12 cellular contexts compared by ENCODE assay signal in the genomic region with DNA sequence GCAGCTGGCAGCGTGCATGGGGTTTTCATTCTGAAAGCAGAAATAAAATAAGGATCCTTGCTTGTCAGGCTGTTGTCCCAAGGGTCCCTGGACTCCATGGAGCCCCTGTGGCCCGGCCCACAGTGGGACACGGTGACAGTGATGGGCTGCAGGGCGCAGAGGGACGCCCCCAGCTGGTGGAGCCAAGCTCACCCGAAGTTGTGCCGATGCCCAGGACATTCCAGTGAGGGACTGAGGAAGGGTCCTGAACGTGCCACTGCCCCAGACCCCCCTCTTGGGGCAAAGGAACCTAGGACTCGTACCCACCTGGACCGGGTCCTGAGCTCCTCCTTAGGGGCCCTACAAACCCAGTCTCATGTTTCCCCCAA. TPM values are rescaled to one million over a fixed set of nuclear protein-coding genes. Genes with fewer than 3 reads are reported as not detected.
A peak's percentile ranks its signal among the peaks of the same experiment; 100 is the strongest.
DNase-seq lines count a peak whose midpoint lies in the region; ATAC-seq and TF ChIP-seq lines count a peak whose summit lies in the region.
"Had no signal": no experiment of that assay in that cellular context is flagged by ENCODE, and none has a peak within 500 bp of the region (broad histone marks: within the 10 kb centered on the region; RNA-seq: fewer than 3 reads in every experiment).

No MANE protein-coding gene starts in this region.

- H3K27ac ChIP-seq in caudate nucleus (ENCODE audit: low read depth, low read length) (peak overlapping the region; percentile 63), muscle layer of duodenum (ENCODE audit: low read length) (peak overlapping the region; percentile 39), transverse colon (peak overlapping the region; percentile 42 to 80 (median 60))
- H3K27ac ChIP-seq: neural progenitor cell had no signal

- no peak for TF ChIP-seq CTCF in transverse colon (IDR thresholded peaks at IDR 0.05)

- H3K9me3 ChIP-seq in muscle layer of duodenum (ENCODE audit: control insufficient read depth in 1 of 2, low read length in 2 of 2) (no peaks in the 10 kb centered on the region), transverse colon (no peaks in the 10 kb centered on the region)
- H3K9me3 ChIP-seq: uterus had no signal

- H3K27me3 Mint-ChIP-seq in activated naive CD8-positive, alpha-beta T cell treated with anti-CD3 and anti-CD28 coated beads, Interleukin-2, amount 10 ng/mL, durations not matched to agents 7 days and 5 days: no peaks in the 10 kb centered on the region
- H3K27me3 Mint-ChIP-seq in activated naive CD8-positive, alpha-beta T cell treated with anti-CD3 and anti-CD28 coated beads for 36 hours: no peaks in the 10 kb centered on the region

- H3K36me3 Mint-ChIP-seq in activated naive CD8-positive, alpha-beta T cell treated with anti-CD3 and anti-CD28 coated beads, Interleukin-2, amount 10 ng/mL, durations not matched to agents 7 days and 5 days: peaks cover 40% of the 10 kb centered on the region
- peaks cover 18% of the 10 kb centered on the region for H3K36me3 Mint-ChIP-seq in activated naive CD8-positive, alpha-beta T cell treated with anti-CD3 and anti-CD28 coated beads for 36 hours

- 87% methylated on average over 10 of the region's 10 CpGs; no CpG with 5 or more reads in 1 of the 2 donors for WGBS in transverse colon (ENCODE audit: low coverage in 1 of 2), 2 donors

- H3K4me1 ChIP-seq in muscle layer of duodenum (ENCODE audit: control insufficient read depth in 1 of 2, insufficient read depth in 2 of 2, low read length in 2 of 2) (peaks cover 0 to 44% of the 10 kb centered on the region in 2 donors), transverse colon (peaks cover 19 to 42% (median 26%) of the 10 kb centered on the region in 4 donors)

- in situ Hi-C loops in transverse colon (cut with MboI; ENCODE audit: low pct_ligation_motif_present in 1 of 4, low pct_unique_long_range_greater_than_20kb in 1 of 4, low sequenced_read_pairs in 3 of 4): no loop called here

- peak overlapping the region; percentile 33 for H3K4me3 Mint-ChIP-seq in activated naive CD8-positive, alpha-beta T cell treated with anti-CD3 and anti-CD28 coated beads, Interleukin-2, amount 10 ng/mL, durations not matched to agents 7 days and 5 days
- no peak overlapping the region for H3K4me3 Mint-ChIP-seq in activated naive CD8-positive, alpha-beta T cell treated with anti-CD3 and anti-CD28 coated beads for 36 hours
- H3K4me3 Mint-ChIP-seq: neural progenitor cell had no signal

- peak overlapping the region; percentile 71 for H3K27ac Mint-ChIP-seq in activated naive CD8-positive, alpha-beta T cell treated with anti-CD3 and anti-CD28 coated beads, Interleukin-2, amount 10 ng/mL, durations not matched to agents 7 days and 5 days
- no peak overlapping the region for H3K27ac Mint-ChIP-seq in activated naive CD8-positive, alpha-beta T cell treated with anti-CD3 and anti-CD28 coated beads for 36 hours
- H3K27ac Mint-ChIP-seq: neural progenitor cell had no signal

- no peaks in the 10 kb centered on the region for H3K9me3 Mint-ChIP-seq in activated naive CD8-positive, alpha-beta T cell treated with anti-CD3 and anti-CD28 coated beads, Interleukin-2, amount 10 ng/mL, durations not matched to agents 7 days and 5 days
- no peaks in the 10 kb centered on the region for H3K9me3 Mint-ChIP-seq in activated naive CD8-positive, alpha-beta T cell treated with anti-CD3 and anti-CD28 coated beads for 36 hours
- H3K9me3 Mint-ChIP-seq: neural progenitor cell had no signal

- no peak for TF ChIP-seq POLR2A in transverse colon (IDR thresholded peaks at IDR 0.05)

- POLR2A ChIA-PET in activated naive CD8-positive, alpha-beta T cell treated with anti-CD3 and anti-CD28 coated beads, Interleukin-2, amount 10 ng/mL, durations not matched to agents 7 days and 5 days (lab: Charles Lee): interaction anchor here (1.1 to 3.8 kb wide), 4 partner anchors 14 to 73 kb away, joined by 3 to 26 read pairs (median 4); no protein-coding TSS in a partner anchor

- no peak for DNase-seq in activated naive CD8-positive, alpha-beta T cell treated with anti-CD3 and anti-CD28 coated beads, Interleukin-2, amount 10 ng/mL, durations not matched to agents 7 days and 5 days
- DNase-seq in activated naive CD8-positive, alpha-beta T cell treated with anti-CD3 and anti-CD28 coated beads for 36 hours: no peak
- no peak for DNase-seq in caudate nucleus (lab: John Stamatoyannopoulos, UW)
- DNase-seq in transverse colon: no peak
- no peak for DNase-seq in CD1c-positive myeloid dendritic cell (ENCODE audit: extremely low spot score)
- DNase-seq in NCI-H345 treated with DMSO at 0.1 percent for 48 hours (lab: John Stamatoyannopoulos, UW; ENCODE audit: unreplicated experiment): no peak
- DNase-seq: NCI-H226, small intestine, uterus had no signal

- H3K36me3 ChIP-seq in muscle layer of duodenum (ENCODE audit: control insufficient read depth in 1 of 2, insufficient read depth in 2 of 2, low read length in 2 of 2) (peaks cover 5 to 17% of the 10 kb centered on the region in 2 donors), transverse colon (no peaks in the 10 kb centered on the region)
- H3K36me3 ChIP-seq: neural progenitor cell, uterus had no signal

- intact Hi-C loops in transverse colon (cut with DNase I; ENCODE audit: low total_unique reads): no loop called here

- no peak for ATAC-seq in activated naive CD8-positive, alpha-beta T cell treated with anti-CD3 and anti-CD28 coated beads, Interleukin-2, amount 10 ng/mL, durations not matched to agents 7 days and 5 days (ENCODE audit: low read depth)
- no peak for ATAC-seq in GM21526 (IDR thresholded peaks at IDR 0.05; ENCODE audit: low FRiP score, unreplicated experiment)

- no peak for TF ChIP-seq EP300 in transverse colon (IDR thresholded peaks at IDR 0.05; ENCODE audit: low read depth)

- peaks cover 48% of the 10 kb centered on the region for H3K4me1 Mint-ChIP-seq in activated naive CD8-positive, alpha-beta T cell treated with anti-CD3 and anti-CD28 coated beads, Interleukin-2, amount 10 ng/mL, durations not matched to agents 7 days and 5 days
- H3K4me1 Mint-ChIP-seq in activated naive CD8-positive, alpha-beta T cell treated with anti-CD3 and anti-CD28 coated beads for 36 hours: peaks cover 28% of the 10 kb centered on the region

- H3K27me3 ChIP-seq in muscle layer of duodenum (ENCODE audit: low read depth, low read length): no peaks in the 10 kb centered on the region
- no peaks in the 10 kb centered on the region for H3K27me3 ChIP-seq in transverse colon
- H3K27me3 ChIP-seq: neural progenitor cell, uterus had no signal

- H3K4me3 ChIP-seq in muscle layer of duodenum (ENCODE audit: low read depth in 1 of 2, low read length in 2 of 2): no peak overlapping the region
- H3K4me3 ChIP-seq in transverse colon: no peak overlapping the region
- H3K4me3 ChIP-seq: neural progenitor cell, uterus had no signal

RNA-seq across cellular contexts. Expression of a gene that starts 35.0 kb away (rescaled TPM):
- total RNA-seq in activated naive CD8-positive, alpha-beta T cell treated with anti-CD3 and anti-CD28 coated beads, Interleukin-2, amount 10 ng/mL, durations not matched to agents 7 days and 5 days: 100 to 1,000 TPM; 275 to 285 TPM
- total RNA-seq in activated naive CD8-positive, alpha-beta T cell treated with anti-CD3 and anti-CD28 coated beads for 36 hours: 10 to 100 TPM; 84.3 to 86.9 TPM
- total RNA-seq in transverse colon: 100 to 1,000 TPM; 102 to 246 (median 151) TPM

RNA-seq across cellular contexts. Expression of a gene that starts 35.3 kb away (rescaled TPM):
- total RNA-seq in activated naive CD8-positive, alpha-beta T cell treated with anti-CD3 and anti-CD28 coated beads, Interleukin-2, amount 10 ng/mL, durations not matched to agents 7 days and 5 days: 10 to 100 TPM; 50.7 to 51.7 TPM
- total RNA-seq in activated naive CD8-positive, alpha-beta T cell treated with anti-CD3 and anti-CD28 coated beads for 36 hours: 10 to 100 TPM; 43.1 to 46.0 TPM
- 10 to 100 TPM in 2 of 4 donors, 1 to 10 TPM in 2; 4.4 to 13.8 (median 10.3) TPM for total RNA-seq in transverse colon
